Comparison of ENCODE assay signal across 26 cellular contexts in the genomic region with DNA sequence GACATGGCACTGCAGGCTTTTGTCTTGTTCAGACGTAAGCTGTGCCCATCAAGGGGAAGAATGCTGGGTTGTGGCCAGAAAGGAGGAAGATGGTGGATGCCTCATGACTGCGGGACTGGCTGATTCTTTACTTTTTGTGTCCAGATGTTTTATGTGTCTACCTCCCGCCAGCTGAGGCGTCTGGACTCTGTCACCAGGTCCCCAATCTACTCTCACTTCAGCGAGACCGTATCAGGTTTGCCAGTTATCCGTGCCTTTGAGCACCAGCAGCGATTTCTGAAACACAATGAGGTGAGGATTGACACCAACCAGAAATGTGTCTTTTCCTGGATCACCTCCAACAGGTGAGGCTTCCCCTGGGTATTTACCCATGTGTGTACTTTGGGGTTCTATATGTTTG.
"Had no signal": no experiment of that assay in that cellular context is flagged by ENCODE, and none has a peak within 500 bp of the region (broad histone marks: within the 10 kb centered on the region; RNA-seq: fewer than 3 reads in every experiment).

No MANE protein-coding gene starts in this region.

- FAIRE-seq: endometrium, endothelial cell of umbilical vein, frontal cortex had no signal

- H3K36me3 ChIP-seq: colonic mucosa had no signal

- H3K27ac ChIP-seq: body of pancreas, colonic mucosa had no signal

- H3K27me3 ChIP-seq: body of pancreas, colonic mucosa had no signal

- H3K4me1 ChIP-seq: body of pancreas, colonic mucosa had no signal

- H3K4me3 ChIP-seq: body of pancreas, colonic mucosa had no signal

- H3K9me3 ChIP-seq: body of pancreas, colonic mucosa had no signal

- DNase-seq: activated CD4-positive, alpha-beta memory T cell treated with anti-CD3 and anti-CD28 coated beads for 36 hours; activated CD4-positive, alpha-beta T cell treated with anti-CD3 and anti-CD28 coated beads for 36 hours; activated CD4-positive, alpha-beta T cell treated with anti-CD3 and anti-CD28 coated beads, Interleukin-2, amount 10 ng/mL, durations not matched to agents 24 days and 14 days; activated CD4-positive, CD25-positive, alpha-beta regulatory T cell; activated CD4-positive, CD25-positive, alpha-beta regulatory T cell treated with anti-CD3 and anti-CD28 coated beads, Interleukin-2, amount 50 U/mL, for 72 hours; activated CD8-positive, alpha-beta T cell treated with anti-CD3 and anti-CD28 coated beads, Interleukin-2, amount 10 ng/mL, durations not matched to agents 7 days and 5 days; activated effector memory CD4-positive, alpha-beta T cell treated with Interleukin-2 at 50 U/mL for 16 hours; activated gamma-delta T cell treated with Interleukin-2 at 50 U/mL for 16 hours; activated naive CD4-positive, alpha-beta T cell treated with anti-CD3 and anti-CD28 coated beads, Interleukin-2, amount 50 U/mL, for 16 hours; activated naive CD4-positive, alpha-beta T cell treated with Interleukin-2 at 50 U/mL for 16 hours; activated T-cell treated with anti-CD3 and anti-CD28 coated beads, Interleukin-2, amount 50 U/mL, for 4 hours; amniotic stem cell; anterior cingulate cortex; body of pancreas; central memory CD4-positive, alpha-beta T cell; cerebellar nuclear complex; colonic mucosa; effector CD8-positive, alpha-beta T cell; foreskin fibroblast; head of caudate nucleus; T-helper 2 cell had no signal

- ATAC-seq: activated CD4-positive, alpha-beta T cell treated with anti-CD3 and anti-CD28 coated beads for 36 hours; activated CD8-positive, alpha-beta T cell treated with anti-CD3 and anti-CD28 coated beads, Interleukin-2, amount 10 ng/mL, durations not matched to agents 7 days and 5 days; activated T-cell treated with anti-CD3 and anti-CD28 coated beads, Interleukin-2, amount 50 U/mL, for 4 hours; activated T-helper 17 cell treated with anti-CD3 and anti-CD28 coated beads, Interleukin-2, amount 50 U/mL, for 72 hours; body of pancreas; esophagus mucosa had no signal
